8 cellular contexts compared by ENCODE assay signal in the genomic region with DNA sequence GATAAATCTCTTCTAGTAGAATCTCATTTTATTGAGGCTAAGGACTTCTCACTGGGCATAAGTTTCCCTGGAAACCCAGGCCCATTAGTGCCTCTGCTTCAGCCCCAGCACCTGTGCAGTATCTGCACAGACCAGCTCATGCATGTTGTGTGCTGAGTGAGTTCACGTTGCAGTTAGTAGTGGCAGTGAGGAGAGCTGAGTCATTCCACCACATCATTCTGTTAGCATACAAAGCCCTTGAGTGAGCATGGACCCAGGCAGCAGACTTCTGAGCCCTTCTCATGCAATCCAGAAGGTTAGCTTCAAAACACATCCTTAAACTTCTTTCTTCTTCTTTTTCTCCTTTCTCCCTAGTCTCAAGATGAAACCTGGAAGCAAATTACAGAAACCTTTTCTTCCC. TPM values are rescaled to one million over a fixed set of nuclear protein-coding genes. Genes with fewer than 3 reads are reported as not detected.
DNase-seq lines count a peak whose midpoint lies in the region; FAIRE-seq and TF ChIP-seq lines count a peak whose summit lies in the region.

No MANE protein-coding gene starts in this region.

- H3K36me3 Mint-ChIP-seq in activated naive CD4-positive, alpha-beta T cell treated with anti-CD3 and anti-CD28 coated beads, Interleukin-2, amount 10 ng/mL, durations not matched to agents 7 days and 5 days, result peaks cover 1% of the 10 kb centered on the region
- no peaks in the 10 kb centered on the region for H3K36me3 Mint-ChIP-seq in CD14-positive monocyte

- no peak overlapping the region for H3K27ac Mint-ChIP-seq in activated naive CD4-positive, alpha-beta T cell treated with anti-CD3 and anti-CD28 coated beads, Interleukin-2, amount 10 ng/mL, durations not matched to agents 7 days and 5 days
- H3K27ac Mint-ChIP-seq in CD14-positive monocyte, result peak overlapping the region in 1 of 7 donors; percentile 13

- DNase-seq in GM12891 (ENCODE audit: insufficient read length, low spot score) (no peak), HT1080 (ENCODE audit: low read depth) (peak; percentile 79), astrocyte of the hippocampus (ENCODE audit: low read depth, low spot score) (peak; percentile 77), non-pigmented ciliary epithelial cell (ENCODE audit: low read depth) (peak; percentile 36), activated gamma-delta T cell (lab: John Stamatoyannopoulos, UW) (no peak), CD14-positive monocyte (ENCODE audit: low spot score) (no peak), HT-29 (ENCODE audit: low spot score) (no peak)
- DNase-seq in activated naive CD4-positive, alpha-beta T cell treated with anti-CD3 and anti-CD28 coated beads, Interleukin-2, amount 10 ng/mL, durations not matched to agents 7 days and 5 days, result no peak

- TF ChIP-seq POLR2A in GM12891 (IDR thresholded peaks at IDR 0.05; ENCODE audit: low read depth, low read length), result no peak

- intact Hi-C loops in CD14-positive monocyte (cut with micrococcal nuclease), result no loop called here

- peaks cover 6% of the 10 kb centered on the region for H3K27me3 Mint-ChIP-seq in activated naive CD4-positive, alpha-beta T cell treated with anti-CD3 and anti-CD28 coated beads, Interleukin-2, amount 10 ng/mL, durations not matched to agents 7 days and 5 days
- peaks cover 0 to 1% (median 0%) of the 10 kb centered on the region in 3 donors for H3K27me3 Mint-ChIP-seq in CD14-positive monocyte (ENCODE audit: low read depth in 3 of 3)

- CTCF ChIA-PET in activated naive CD4-positive, alpha-beta T cell treated with anti-CD3 and anti-CD28 coated beads, Interleukin-2, amount 10 ng/mL, durations not matched to agents 7 days and 5 days (lab: Charles Lee), result interaction anchor here (1.2 to 1.3 kb wide), 2 partner anchors 10 to 12 kb away, joined by 3 read pairs; no protein-coding TSS in a partner anchor

- FAIRE-seq in GM12891 (lab: Jason Lieb, UNC), result peak; percentile 41

- no peaks in the 10 kb centered on the region for H3K9me3 Mint-ChIP-seq in activated naive CD4-positive, alpha-beta T cell treated with anti-CD3 and anti-CD28 coated beads, Interleukin-2, amount 10 ng/mL, durations not matched to agents 7 days and 5 days
- H3K9me3 Mint-ChIP-seq in CD14-positive monocyte, result no peaks in the 10 kb centered on the region

- TF ChIP-seq CTCF in CD14-positive monocyte (IDR thresholded peaks at IDR 0.05), result no peak

- no peak overlapping the region for H3K4me3 Mint-ChIP-seq in activated naive CD4-positive, alpha-beta T cell treated with anti-CD3 and anti-CD28 coated beads, Interleukin-2, amount 10 ng/mL, durations not matched to agents 7 days and 5 days
- H3K4me3 Mint-ChIP-seq in CD14-positive monocyte, result no peak overlapping the region

- H3K4me1 Mint-ChIP-seq in activated naive CD4-positive, alpha-beta T cell treated with anti-CD3 and anti-CD28 coated beads, Interleukin-2, amount 10 ng/mL, durations not matched to agents 7 days and 5 days, result peaks cover 56% of the 10 kb centered on the region
- H3K4me1 Mint-ChIP-seq in CD14-positive monocyte, result peaks cover 14% of the 10 kb centered on the region

TF ChIP-seq in GM12891, 5 proteins besides CTCF, POLR2A, EP300 and RAD21:
- TF ChIP-seq POU2F2 (IDR thresholded peaks at IDR 0.05; ENCODE audit: low read depth, low read length) (no peak), TAF1 (IDR thresholded peaks at IDR 0.05; ENCODE audit: low read depth, low read length) (no peak), PAX5 (IDR thresholded peaks at IDR 0.05; ENCODE audit: insufficient read depth, low read length, severe bottlenecking) (no peak), POLR2AphosphoS5 (IDR thresholded peaks at IDR 0.05; ENCODE audit: low read depth, low read length) (no peak), SPI1 (IDR thresholded peaks at IDR 0.05; ENCODE audit: low read depth, low read length) (no peak)
TF ChIP-seq in GM12891: peak in this region for 0.

RNA-seq across cellular contexts. Expression of gene NTPCR, which starts 45.8 kb away (rescaled TPM):
- 39.1 TPM for polyA plus RNA-seq in GM12891 (2012; ENCODE audit: low read depth, missing spikeins)
- total RNA-seq in HT1080 (2014; rRNA removed; shearing (Covaris generic)), result 41.1 and 41.9 TPM in 2 replicates
- polyA plus RNA-seq in HT1080 (2015; cell fraction: cytosol; rRNA removed), result 74.8 and 88.3 TPM in 2 replicates
- polyA plus RNA-seq in HT1080 (2015; cell fraction: nucleus; rRNA removed), result 38.6 and 39.9 TPM in 2 replicates
- polyA plus RNA-seq in CD14-positive monocyte, result 10 to 100 TPM; 31.7 to 42.0 TPM
- total RNA-seq in HT-29 (2014; rRNA removed; shearing (Covaris generic)), result 15.0 and 15.2 TPM in 2 replicates

Comparison
In these comparisons a context has a peak if more than half of its experiments do, and no peak if none do; other contexts are left out.
1. DNase-seq: peak in HT1080 (single experiment), astrocyte of the hippocampus (single experiment) and non-pigmented ciliary epithelial cell (single experiment); none in GM12891 (single experiment), activated naive CD4-positive, alpha-beta T cell treated with anti-CD3 and anti-CD28 coated beads, Interleukin-2, amount 10 ng/mL, durations not matched to agents 7 days and 5 days (single experiment), activated gamma-delta T cell (single experiment), CD14-positive monocyte (single experiment) and HT-29 (single experiment).